In the genomic region with DNA sequence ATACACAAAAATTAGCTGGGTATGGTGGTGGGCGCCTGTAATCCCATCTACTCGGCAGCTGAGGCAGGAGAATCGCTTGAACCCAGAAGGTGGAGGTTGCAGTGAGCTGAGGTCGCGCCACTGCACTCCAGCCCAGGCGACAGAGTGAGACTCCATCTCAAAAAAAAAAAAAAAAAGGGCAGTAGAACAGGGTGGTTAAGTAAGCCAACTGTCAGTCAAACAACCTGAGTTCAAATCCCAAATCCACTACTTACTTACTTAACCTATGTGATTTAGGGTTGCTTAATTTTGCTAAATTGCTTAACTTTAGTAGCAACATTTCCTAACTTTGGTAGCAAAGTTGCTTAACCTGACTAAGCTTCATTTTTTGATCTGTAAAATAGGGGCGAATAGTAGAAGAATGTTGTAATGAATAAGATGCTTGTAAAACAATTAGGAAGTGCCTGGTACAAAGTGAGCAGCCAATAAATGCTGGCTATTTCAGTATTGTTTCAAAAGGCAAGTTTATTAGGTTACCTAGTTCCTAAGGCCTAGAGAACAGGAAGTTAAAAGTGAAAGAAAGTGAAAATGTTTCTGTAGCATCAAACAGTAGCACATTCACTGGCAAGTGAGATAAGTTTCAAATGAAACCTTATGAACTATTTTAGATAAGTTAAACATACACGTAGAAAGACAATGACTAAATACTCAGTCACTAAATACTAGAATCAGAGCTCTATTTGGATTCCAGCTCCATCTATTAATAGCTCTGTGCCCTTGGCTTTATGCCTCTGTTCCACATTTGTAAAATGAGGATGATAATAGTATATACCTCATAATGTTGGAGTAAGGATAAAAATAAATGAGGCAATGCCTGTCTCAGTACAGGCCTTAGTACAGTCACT, we compare ENCODE assay signal across 1 cellular context.
TF ChIP-seq lines count a peak whose summit lies in the region.

No MANE protein-coding gene starts in this region.

TF ChIP-seq in GM23338, 12 proteins besides CTCF, POLR2A, EP300 and RAD21 (continued from another document):
- TF ChIP-seq ETS1 (IDR thresholded peaks at IDR 0.05) (no peak), ZNF331 (CRISPR knock-in tag; IDR thresholded peaks at IDR 0.05; ENCODE audit: low read depth) (no peak), JUNB (IDR thresholded peaks at IDR 0.05; ENCODE audit: unreplicated experiment) (no peak), ZNF462 (CRISPR knock-in tag; IDR thresholded peaks at IDR 0.05) (no peak), POLR2AphosphoS5 (IDR thresholded peaks at IDR 0.05; ENCODE audit: low read depth) (no peak)
